Comparison of ENCODE assay signal across 1 cellular context in the genomic region with DNA sequence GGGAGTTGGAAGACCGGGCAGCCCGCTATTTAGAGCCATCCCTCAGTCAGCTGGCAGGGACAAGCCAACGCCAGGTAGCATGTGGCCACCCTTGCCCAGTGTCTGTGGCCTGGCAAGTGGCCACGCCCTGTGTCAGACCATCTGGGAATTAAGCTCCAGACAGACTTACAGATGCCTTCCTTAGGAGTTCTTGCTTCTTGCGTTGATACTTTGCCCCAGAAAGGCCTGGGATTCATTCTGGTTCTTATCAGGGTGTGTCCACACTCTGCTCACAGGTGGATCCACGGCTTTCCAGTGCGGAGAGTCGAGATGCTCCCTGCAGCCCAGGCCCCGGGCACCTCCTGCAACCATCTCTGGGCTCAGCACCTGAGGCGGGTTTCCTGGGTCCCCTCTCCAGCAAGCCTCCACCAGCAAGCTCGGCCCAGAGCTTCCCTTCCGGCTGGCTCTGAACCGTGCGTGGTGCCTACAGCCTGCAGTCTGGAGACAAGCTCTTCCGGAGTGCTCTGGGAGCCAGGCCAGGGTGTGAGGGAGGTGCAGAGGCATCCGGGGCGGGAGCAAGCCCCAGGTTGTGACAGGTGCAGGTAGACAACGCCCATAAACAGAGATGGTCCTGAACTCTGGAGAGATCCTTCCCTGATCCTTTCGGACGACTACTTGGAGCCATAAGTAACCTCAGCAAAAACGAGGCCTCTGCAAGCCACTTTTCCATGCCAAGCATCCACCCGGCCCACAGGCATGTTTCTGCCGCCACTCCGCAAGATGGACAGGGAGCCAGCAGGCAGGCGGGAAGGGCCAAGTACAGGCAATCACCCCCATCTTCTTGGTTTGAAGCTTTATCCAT.
TF ChIP-seq lines count a peak whose summit lies in the region.

No MANE protein-coding gene starts in this region.

TF ChIP-seq in IMR-90, 13 proteins besides CTCF, POLR2A, EP300 and RAD21 (continued from another document):
- TF ChIP-seq MAFK (IDR thresholded peaks at IDR 0.05; ENCODE audit: low read depth, low read length) (no peak), MAZ (IDR thresholded peaks at IDR 0.05; ENCODE audit: borderline replicate concordance, low read depth, low read length) (no peak)
